9 cellular contexts compared by ENCODE assay signal in genomic region chr1:7785108-7785507, GRCh38. TPM values are rescaled to one million over a fixed set of nuclear protein-coding genes. Genes with fewer than 3 reads are reported as not detected.
DNase-seq lines count a peak whose midpoint lies in the region; ATAC-seq and TF ChIP-seq lines count a peak whose summit lies in the region.
"Had no signal": no experiment of that assay in that cellular context is flagged by ENCODE, and none has a peak within 500 bp of the region (broad histone marks: within the 10 kb centered on the region; RNA-seq: fewer than 3 reads in every experiment).

No MANE protein-coding gene starts in this region.

- H3K36me3 Mint-ChIP-seq in endodermal cell (ENCODE audit: low read depth): peaks cover 49% of the 10 kb centered on the region

- TF ChIP-seq CTCF in C4-2B (conservative IDR thresholded peaks at IDR 0.05) (no peak), endodermal cell (conservative IDR thresholded peaks at IDR 0.05) (peak; percentile 47)

- DNase-seq in endodermal cell (no peak), neuronal stem cell (ENCODE audit: low spot score) (no peak), NCI-H2081 (lab: John Stamatoyannopoulos, UW) (no peak), LoVo (ENCODE audit: low spot score) (no peak)
- DNase-seq: activated CD8-positive, alpha-beta memory T cell treated with anti-CD3 and anti-CD28 coated beads, Interleukin-2, amount 50 U/mL, for 4 hours had no signal

- ATAC-seq in HG03196 (IDR thresholded peaks at IDR 0.05; ENCODE audit: unreplicated experiment): no peak
- ATAC-seq in GM19035 (IDR thresholded peaks at IDR 0.05; ENCODE audit: unreplicated experiment): no peak

- 89% methylated on average over 7 of the region's 7 CpGs for WGBS in HUES64
- 89 to 91% methylated on average over 7 of the region's 7 CpGs for WGBS in endodermal cell (ENCODE audit: insufficient coverage in 1 of 2, insufficient read length in 1 of 2), 2 experiments
- no CpG with 5 or more reads among the region's 7 CpGs for WGBS in neuronal stem cell (ENCODE audit: extremely low coverage in 2 of 2, insufficient read length in 2 of 2, insufficient replicate concordance in 1 of 2), 2 donors

- no peaks in the 10 kb centered on the region for H3K79me1 ChIP-seq in neuronal stem cell (ENCODE audit: low read depth, low read length)

- H3K9ac ChIP-seq in HUES64 (ENCODE audit: low read depth, low read length) (no peak overlapping the region), endodermal cell (ENCODE audit: extremely low read depth, low read length, poor library complexity, severe bottlenecking) (no peak overlapping the region), neuronal stem cell (ENCODE audit: low read depth, low read length, poor library complexity) (no peak overlapping the region)

- peak overlapping the region; percentile 51 for H3K4me3 ChIP-seq in HUES64 (ENCODE audit: low read length)
- no peak overlapping the region for H3K4me3 ChIP-seq in endodermal cell (ENCODE audit: low read length)
- H3K4me3 ChIP-seq in neuronal stem cell (ENCODE audit: low read length in 2 of 2): no peak overlapping the region

- no peak overlapping the region for H2BK12ac ChIP-seq in neuronal stem cell (ENCODE audit: low read length)

- H3K23ac ChIP-seq in neuronal stem cell (ENCODE audit: low read depth, low read length, poor library complexity): no peak overlapping the region

- H3K4me2 ChIP-seq in neuronal stem cell (ENCODE audit: insufficient read depth, low read length, poor library complexity, severe bottlenecking): no peak overlapping the region

- H3K36me3 ChIP-seq in HUES64 (ENCODE audit: insufficient read depth, low read length): peaks cover 57% of the 10 kb centered on the region
- peaks cover 30% of the 10 kb centered on the region for H3K36me3 ChIP-seq in endodermal cell (ENCODE audit: control insufficient read depth, insufficient read depth, low read length)
- peaks cover 10 to 50% of the 10 kb centered on the region in 2 donors for H3K36me3 ChIP-seq in neuronal stem cell (replicated peaks in 1 of 2; ENCODE audit: control insufficient read depth in 2 of 2, insufficient read depth in 2 of 2, low read length in 2 of 2)

- no peak overlapping the region for H4K8ac ChIP-seq in neuronal stem cell (ENCODE audit: low read depth, low read length)

- H3K27me3 Mint-ChIP-seq in endodermal cell (ENCODE audit: insufficient read depth): peaks cover 11% of the 10 kb centered on the region

- H3K4ac ChIP-seq in neuronal stem cell (ENCODE audit: low read length): no peak overlapping the region

- H3K9me3 Mint-ChIP-seq in endodermal cell: peaks cover 22% of the 10 kb centered on the region

- no peak overlapping the region for H3K27ac Mint-ChIP-seq in endodermal cell

- H3K4me1 ChIP-seq in HUES64 (ENCODE audit: insufficient read depth, low read length): no peaks in the 10 kb centered on the region
- H3K4me1 ChIP-seq in endodermal cell (ENCODE audit: control insufficient read depth, insufficient read depth, low read length): no peaks in the 10 kb centered on the region
- H3K4me1 ChIP-seq in neuronal stem cell (ENCODE audit: control insufficient read depth in 2 of 2, insufficient read depth in 1 of 2, low read depth in 1 of 2, low read length in 2 of 2): no peaks in the 10 kb centered on the region

- H3K4me1 Mint-ChIP-seq in endodermal cell: no peaks in the 10 kb centered on the region

- no peak overlapping the region for H4K91ac ChIP-seq in neuronal stem cell (ENCODE audit: low read depth, low read length, poor library complexity)

- H3K14ac ChIP-seq in neuronal stem cell (ENCODE audit: low read length): no peak overlapping the region

- no peak overlapping the region for H3K4me3 Mint-ChIP-seq in endodermal cell

- H2BK15ac ChIP-seq in neuronal stem cell (ENCODE audit: low read length): no peak overlapping the region

- H3K27ac ChIP-seq in C4-2B (peak overlapping the region; percentile 77), HUES64 (ENCODE audit: low read depth, low read length) (no peak overlapping the region), endodermal cell (ENCODE audit: low read depth, low read length) (no peak overlapping the region), neuronal stem cell (replicated peaks; ENCODE audit: low read length) (no peak overlapping the region)

- H3K27me3 ChIP-seq in HUES64 (ENCODE audit: insufficient read depth, low read length) (peaks cover 8% of the 10 kb centered on the region), endodermal cell (ENCODE audit: control insufficient read depth, insufficient read depth, low read length, poor library complexity, severe bottlenecking) (no peaks in the 10 kb centered on the region), neuronal stem cell (ENCODE audit: control insufficient read depth in 3 of 3, insufficient read depth in 3 of 3, low read depth in 1 of 3, low read length in 3 of 3) (no peaks in the 10 kb centered on the region)

- H3K18ac ChIP-seq in neuronal stem cell (ENCODE audit: low read length): no peak overlapping the region

- peaks cover 13% of the 10 kb centered on the region for H3K9me3 ChIP-seq in HUES64 (ENCODE audit: insufficient read depth, low read depth, low read length)
- H3K9me3 ChIP-seq in endodermal cell (ENCODE audit: control insufficient read depth, low read length): peaks cover 23% of the 10 kb centered on the region
- H3K9me3 ChIP-seq in neuronal stem cell (replicated peaks in 1 of 2; ENCODE audit: control insufficient read depth in 2 of 2, insufficient read depth in 1 of 2, low read depth in 1 of 2, low read length in 2 of 2): peaks cover 9 to 15% of the 10 kb centered on the region in 2 donors

- no peak overlapping the region for H2AK5ac ChIP-seq in neuronal stem cell (ENCODE audit: low read depth, low read length)

- peak overlapping the region; percentile 83 for H2AFZ ChIP-seq in neuronal stem cell (ENCODE audit: low read length)

- no peak overlapping the region for H2BK120ac ChIP-seq in neuronal stem cell (ENCODE audit: low read depth, low read length)

- no peak overlapping the region for H2BK5ac ChIP-seq in neuronal stem cell (ENCODE audit: low read length)

RNA-seq across cellular contexts. Expression of gene PER3, which starts 1.0 kb away (rescaled TPM):
- polyA plus RNA-seq in HUES64 (2013, experiment 1 of 2): 7.5 TPM
- 8.0 TPM for polyA plus RNA-seq in HUES64 (2013, experiment 2 of 2)
- 1 to 10 TPM; 3.9 to 6.3 TPM for total RNA-seq in endodermal cell
- polyA plus RNA-seq in endodermal cell (2013, experiment 1 of 2): 6.6 TPM
- polyA plus RNA-seq in endodermal cell (2013, experiment 2 of 2): 8.0 TPM
- polyA plus RNA-seq in neuronal stem cell (2013, experiment 1 of 2): 5.7 TPM
- polyA plus RNA-seq in neuronal stem cell (2013, experiment 2 of 2): 6.0 TPM

RNA-seq across cellular contexts. Expression of gene VAMP3, which starts 14.0 kb away (rescaled TPM):
- 39.9 TPM for polyA plus RNA-seq in HUES64 (2013, experiment 1 of 2)
- 49.4 TPM for polyA plus RNA-seq in HUES64 (2013, experiment 2 of 2)
- 10 to 100 TPM; 53.2 to 60.2 TPM for total RNA-seq in endodermal cell
- 65.6 TPM for polyA plus RNA-seq in endodermal cell (2013, experiment 1 of 2)
- polyA plus RNA-seq in endodermal cell (2013, experiment 2 of 2): 62.7 TPM
- polyA plus RNA-seq in neuronal stem cell (2013, experiment 1 of 2): 65.5 TPM
- polyA plus RNA-seq in neuronal stem cell (2013, experiment 2 of 2): 63.0 TPM
